Comparison of ENCODE assay signal across 8 cellular contexts in the genomic region with DNA sequence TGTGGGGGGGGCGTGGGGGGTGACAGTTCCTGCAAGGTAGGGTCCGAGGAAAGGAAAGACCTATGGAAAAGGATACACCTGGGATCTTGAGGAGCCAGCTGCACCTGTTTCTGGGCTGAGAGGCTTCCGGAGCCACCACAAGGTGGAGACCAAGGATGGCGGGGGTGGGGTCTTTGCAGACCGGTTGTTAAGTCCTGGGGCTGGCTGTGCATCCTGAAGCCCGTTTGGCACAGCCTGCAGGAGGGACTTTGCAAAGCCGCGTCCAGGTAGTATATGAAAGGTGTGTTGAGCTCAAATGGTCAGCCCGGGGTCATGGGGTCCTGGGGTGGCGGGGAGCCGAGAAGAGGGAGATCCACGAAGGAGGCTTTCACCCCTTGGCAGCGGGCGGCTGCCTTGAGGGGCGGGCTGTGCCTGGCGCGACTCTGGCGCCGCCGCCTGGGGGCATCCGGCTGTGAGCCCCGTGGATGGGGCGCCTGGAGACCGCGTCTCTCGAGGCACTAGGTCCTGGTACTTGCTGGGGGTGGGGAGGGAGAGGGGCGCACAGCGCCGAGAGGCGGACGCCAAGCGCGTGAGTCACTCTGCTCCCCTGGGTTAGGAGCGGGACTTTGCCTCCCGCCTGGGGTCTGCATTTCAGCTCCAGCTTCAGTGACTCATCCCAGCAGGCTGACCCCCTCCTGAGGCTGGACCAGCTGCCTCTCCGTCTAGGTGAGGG. TPM values are rescaled to one million over a fixed set of nuclear protein-coding genes. Genes with fewer than 3 reads are reported as not detected.
DNase-seq lines count a peak whose midpoint lies in the region; ATAC-seq and TF ChIP-seq lines count a peak whose summit lies in the region.

No MANE protein-coding gene starts in this region.

- peak overlapping the region; percentile 47 to 70 for H3K4me3 Mint-ChIP-seq in stimulated activated naive CD8-positive, alpha-beta T cell treated with anti-CD3 and anti-CD28 coated beads, Interleukin-15, amount 100 ng/mL, for 72 hours
- H3K4me3 Mint-ChIP-seq in activated CD4-positive, alpha-beta T cell treated with anti-CD3 and anti-CD28 coated beads, Interleukin-2, amount 10 ng/mL, durations not matched to agents 7 days and 5 days, result no peak overlapping the region

- H3K9me3 Mint-ChIP-seq in stimulated activated naive CD8-positive, alpha-beta T cell treated with anti-CD3 and anti-CD28 coated beads, Interleukin-15, amount 100 ng/mL, for 72 hours, result peaks cover 0 to 4% of the 10 kb centered on the region in 2 donors
- no peaks in the 10 kb centered on the region for H3K9me3 Mint-ChIP-seq in activated CD4-positive, alpha-beta T cell treated with anti-CD3 and anti-CD28 coated beads, Interleukin-2, amount 10 ng/mL, durations not matched to agents 7 days and 5 days

- ATAC-seq in stimulated activated naive CD8-positive, alpha-beta T cell treated with anti-CD3 and anti-CD28 coated beads, Interleukin-15, amount 100 ng/mL, for 72 hours, result peak; percentile 72
- no peak for ATAC-seq in HG03571 (IDR thresholded peaks at IDR 0.05; ENCODE audit: unreplicated experiment)

- no peak overlapping the region for H3K27ac ChIP-seq in hepatocyte

- POLR2A ChIA-PET in activated CD4-positive, alpha-beta T cell treated with anti-CD3 and anti-CD28 coated beads, Interleukin-2, amount 10 ng/mL, durations not matched to agents 7 days and 5 days (lab: Charles Lee), result no interaction called here

- CTCF ChIA-PET in activated CD4-positive, alpha-beta T cell treated with anti-CD3 and anti-CD28 coated beads, Interleukin-2, amount 10 ng/mL, durations not matched to agents 7 days and 5 days (lab: Charles Lee), result interaction anchor here (0.9 kb wide), 1 partner anchor 11 kb away, joined by 3 read pairs; no protein-coding TSS in a partner anchor

- in situ Hi-C loops in ACHN (cut with HindIII; ENCODE audit: low pct_ligation_motif_present, low pct_unique_long_range_greater_than_20kb, low sequenced_read_pairs), result no loop called here

- no peak overlapping the region for H3K27ac Mint-ChIP-seq in stimulated activated naive CD8-positive, alpha-beta T cell treated with anti-CD3 and anti-CD28 coated beads, Interleukin-15, amount 100 ng/mL, for 72 hours
- no peak overlapping the region for H3K27ac Mint-ChIP-seq in activated CD4-positive, alpha-beta T cell treated with anti-CD3 and anti-CD28 coated beads, Interleukin-2, amount 10 ng/mL, durations not matched to agents 7 days and 5 days

- H3K36me3 ChIP-seq in hepatocyte (replicated peaks; ENCODE audit: insufficient read depth, low read depth), result no peaks in the 10 kb centered on the region

- peaks cover 15% of the 10 kb centered on the region for H3K4me1 Mint-ChIP-seq in stimulated activated naive CD8-positive, alpha-beta T cell treated with anti-CD3 and anti-CD28 coated beads, Interleukin-15, amount 100 ng/mL, for 72 hours
- no peaks in the 10 kb centered on the region for H3K4me1 Mint-ChIP-seq in activated CD4-positive, alpha-beta T cell treated with anti-CD3 and anti-CD28 coated beads, Interleukin-2, amount 10 ng/mL, durations not matched to agents 7 days and 5 days

- H4K20me1 ChIP-seq in hepatocyte (ENCODE audit: insufficient read depth, poor library complexity, severe bottlenecking), result no peaks in the 10 kb centered on the region

- no peaks in the 10 kb centered on the region for H3K79me2 ChIP-seq in hepatocyte

- H3K27me3 ChIP-seq in hepatocyte, result no peaks in the 10 kb centered on the region

- H3K27me3 Mint-ChIP-seq in stimulated activated naive CD8-positive, alpha-beta T cell treated with anti-CD3 and anti-CD28 coated beads, Interleukin-15, amount 100 ng/mL, for 72 hours, result peaks cover 36% of the 10 kb centered on the region
- peaks cover 33% of the 10 kb centered on the region for H3K27me3 Mint-ChIP-seq in activated CD4-positive, alpha-beta T cell treated with anti-CD3 and anti-CD28 coated beads, Interleukin-2, amount 10 ng/mL, durations not matched to agents 7 days and 5 days

- peak overlapping the region; percentile 82 for H3K4me2 ChIP-seq in hepatocyte

- DNase-seq in ACHN (peak; percentile 9), HK-2 (ENCODE audit: unreplicated experiment) (peak; percentile 0), hepatocyte (ENCODE audit: low spot score) (peak; percentile 63)
- DNase-seq in activated CD8-positive, alpha-beta memory T cell treated with anti-CD3 and anti-CD28 coated beads, Interleukin-2, amount 50 U/mL, for 4 hours, result peak; percentile 15
- DNase-seq in stimulated activated naive CD8-positive, alpha-beta T cell treated with anti-CD3 and anti-CD28 coated beads, Interleukin-15, amount 100 ng/mL, for 72 hours, result peak in 1 of 2 donors; percentile 5
- DNase-seq in activated CD4-positive, alpha-beta T cell treated with anti-CD3 and anti-CD28 coated beads, Interleukin-2, amount 10 ng/mL, durations not matched to agents 7 days and 5 days, result no peak
- DNase-seq in activated effector memory CD4-positive, alpha-beta T cell treated with Interleukin-2 at 50 U/mL for 16 hours, result no peak

- no peaks in the 10 kb centered on the region for H3K9me3 ChIP-seq in hepatocyte (ENCODE audit: low read depth)

- peak overlapping the region; percentile 20 for H2AFZ ChIP-seq in hepatocyte

- no peaks in the 10 kb centered on the region for H3K36me3 Mint-ChIP-seq in activated CD4-positive, alpha-beta T cell treated with anti-CD3 and anti-CD28 coated beads, Interleukin-2, amount 10 ng/mL, durations not matched to agents 7 days and 5 days (ENCODE audit: low read depth)

- TF ChIP-seq CTCF in hepatocyte (IDR thresholded peaks at IDR 0.05; ENCODE audit: poor library complexity), result peak; percentile 23

- 39% methylated on average over 29 of the region's 36 CpGs for WGBS in hepatocyte (ENCODE audit: low lambda C conversion rate, missing lambda C conversion rate)

- no peaks in the 10 kb centered on the region for H3K9me2 ChIP-seq in hepatocyte (replicated peaks; ENCODE audit: insufficient read depth)

- H3K4me1 ChIP-seq in hepatocyte (ENCODE audit: insufficient read depth), result no peaks in the 10 kb centered on the region

- peak overlapping the region; percentile 16 for H3K4me3 ChIP-seq in hepatocyte

RNA-seq across cellular contexts. Expression of a gene that starts 58.2 kb away (rescaled TPM):
- total RNA-seq in hepatocyte, result 42.8 and 44.4 TPM in 2 replicates
- 36.4 and 36.7 TPM in 2 replicates for polyA plus RNA-seq in hepatocyte
- total RNA-seq in activated CD4-positive, alpha-beta T cell treated with anti-CD3 and anti-CD28 coated beads, Interleukin-2, amount 10 ng/mL, durations not matched to agents 7 days and 5 days, result 10 to 100 TPM; 12.7 to 13.1 TPM

Comparison
In these comparisons a context has a peak if more than half of its experiments do, and no peak if none do; other contexts are left out.
1. DNase-seq: peak in ACHN (single experiment), HK-2 (single experiment), activated CD8-positive, alpha-beta memory T cell treated with anti-CD3 and anti-CD28 coated beads, Interleukin-2, amount 50 U/mL, for 4 hours (single experiment) and hepatocyte (single experiment); none in activated CD4-positive, alpha-beta T cell treated with anti-CD3 and anti-CD28 coated beads, Interleukin-2, amount 10 ng/mL, durations not matched to agents 7 days and 5 days (single experiment) and activated effector memory CD4-positive, alpha-beta T cell treated with Interleukin-2 at 50 U/mL for 16 hours (single experiment).